In the genomic region with DNA sequence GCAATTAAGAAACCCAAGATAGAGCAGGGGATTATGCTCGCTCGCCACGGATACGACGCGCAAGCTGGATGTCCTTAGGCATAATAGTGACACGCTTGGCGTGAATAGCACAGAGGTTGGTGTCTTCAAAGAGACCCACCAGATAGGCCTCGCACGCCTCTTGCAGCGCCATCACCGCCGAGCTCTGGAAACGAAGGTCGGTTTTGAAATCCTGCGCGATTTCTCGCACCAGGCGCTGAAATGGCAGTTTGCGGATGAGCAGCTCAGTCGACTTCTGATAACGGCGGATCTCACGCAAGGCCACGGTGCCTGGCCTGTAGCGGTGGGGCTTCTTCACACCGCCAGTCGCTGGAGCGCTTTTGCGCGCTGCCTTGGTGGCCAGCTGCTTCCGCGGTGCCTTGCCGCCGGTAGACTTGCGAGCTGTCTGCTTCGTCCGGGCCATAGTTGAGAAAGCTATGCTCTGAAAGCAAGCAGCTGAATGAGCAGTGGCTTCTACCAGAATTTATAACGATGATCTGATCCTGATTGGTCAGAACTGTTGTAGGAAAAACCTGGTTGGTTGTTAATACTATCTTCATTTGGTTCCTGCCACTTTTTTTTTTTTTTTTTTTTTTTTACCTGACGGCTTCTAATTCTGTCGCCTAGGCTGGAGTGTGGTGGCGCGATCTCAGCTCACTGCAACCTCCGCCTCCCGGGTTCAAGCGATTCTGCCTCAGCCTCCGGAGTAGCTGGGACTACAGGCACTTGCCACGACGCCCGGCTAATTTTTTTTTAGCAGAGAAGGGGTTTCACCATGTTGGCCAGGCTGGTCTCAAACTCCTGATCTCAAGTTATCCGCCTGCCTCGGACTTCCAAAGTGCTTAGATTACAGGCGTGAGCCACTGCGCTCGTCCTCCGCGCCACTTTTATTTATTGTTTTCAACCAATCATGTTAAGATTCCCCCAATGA, we compare ENCODE assay signal across 1 cellular context.
TF ChIP-seq lines count a peak whose summit lies in the region.

No MANE protein-coding gene starts in this region.

TF ChIP-seq in K562, 482 proteins besides CTCF, POLR2A, EP300 and RAD21 (continued from another document and continues in another):
- TF ChIP-seq, protein P1, sequence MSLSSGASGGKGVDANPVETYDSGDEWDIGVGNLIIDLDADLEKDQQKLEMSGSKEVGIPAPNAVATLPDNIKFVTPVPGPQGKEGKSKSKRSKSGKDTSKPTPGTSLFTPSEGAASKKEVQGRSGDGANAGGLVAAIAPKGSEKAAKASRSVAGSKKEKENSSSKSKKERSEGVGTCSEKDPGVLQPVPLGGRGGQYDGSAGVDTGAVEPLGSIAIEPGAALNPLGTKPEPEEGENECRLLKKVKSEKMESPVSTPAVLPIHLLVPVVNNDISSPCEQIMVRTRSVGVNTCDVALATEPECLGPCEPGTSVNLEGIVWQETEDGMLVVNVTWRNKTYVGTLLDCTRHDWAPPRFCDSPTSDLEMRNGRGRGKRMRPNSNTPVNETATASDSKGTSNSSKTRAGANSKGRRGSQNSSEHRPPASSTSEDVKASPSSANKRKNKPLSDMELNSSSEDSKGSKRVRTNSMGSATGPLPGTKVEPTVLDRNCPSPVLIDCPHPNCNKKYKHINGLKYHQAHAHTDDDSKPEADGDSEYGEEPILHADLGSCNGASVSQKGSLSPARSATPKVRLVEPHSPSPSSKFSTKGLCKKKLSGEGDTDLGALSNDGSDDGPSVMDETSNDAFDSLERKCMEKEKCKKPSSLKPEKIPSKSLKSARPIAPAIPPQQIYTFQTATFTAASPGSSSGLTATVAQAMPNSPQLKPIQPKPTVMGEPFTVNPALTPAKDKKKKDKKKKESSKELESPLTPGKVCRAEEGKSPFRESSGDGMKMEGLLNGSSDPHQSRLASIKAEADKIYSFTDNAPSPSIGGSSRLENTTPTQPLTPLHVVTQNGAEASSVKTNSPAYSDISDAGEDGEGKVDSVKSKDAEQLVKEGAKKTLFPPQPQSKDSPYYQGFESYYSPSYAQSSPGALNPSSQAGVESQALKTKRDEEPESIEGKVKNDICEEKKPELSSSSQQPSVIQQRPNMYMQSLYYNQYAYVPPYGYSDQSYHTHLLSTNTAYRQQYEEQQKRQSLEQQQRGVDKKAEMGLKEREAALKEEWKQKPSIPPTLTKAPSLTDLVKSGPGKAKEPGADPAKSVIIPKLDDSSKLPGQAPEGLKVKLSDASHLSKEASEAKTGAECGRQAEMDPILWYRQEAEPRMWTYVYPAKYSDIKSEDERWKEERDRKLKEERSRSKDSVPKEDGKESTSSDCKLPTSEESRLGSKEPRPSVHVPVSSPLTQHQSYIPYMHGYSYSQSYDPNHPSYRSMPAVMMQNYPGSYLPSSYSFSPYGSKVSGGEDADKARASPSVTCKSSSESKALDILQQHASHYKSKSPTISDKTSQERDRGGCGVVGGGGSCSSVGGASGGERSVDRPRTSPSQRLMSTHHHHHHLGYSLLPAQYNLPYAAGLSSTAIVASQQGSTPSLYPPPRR (CRISPR knock-in tag; IDR thresholded peaks at IDR 0.05; ENCODE audit: borderline replicate concordance) = peak; percentile 90; the same call in 1 of the 2 replicates
- peak; percentile 37; the same call in 1 of the 2 replicates for TF ChIP-seq ZNF766 (CRISPR knock-in tag; conservative IDR thresholded peaks at IDR 0.05)
- TF ChIP-seq SMARCA5 (IDR thresholded peaks at IDR 0.05) = no peak
- peak; percentile 62; the same call in 1 of the 2 replicates for TF ChIP-seq SOX6 (IDR thresholded peaks at IDR 0.05)
- TF ChIP-seq PHB (CRISPR knock-in tag; IDR thresholded peaks at IDR 0.05) = no peak
- TF ChIP-seq THRAP3 (IDR thresholded peaks at IDR 0.05; ENCODE audit: borderline replicate concordance) = peak; percentile 97
- TF ChIP-seq ZNF324 (CRISPR knock-in tag; IDR thresholded peaks at IDR 0.05) = no peak
- TF ChIP-seq, protein P2, sequence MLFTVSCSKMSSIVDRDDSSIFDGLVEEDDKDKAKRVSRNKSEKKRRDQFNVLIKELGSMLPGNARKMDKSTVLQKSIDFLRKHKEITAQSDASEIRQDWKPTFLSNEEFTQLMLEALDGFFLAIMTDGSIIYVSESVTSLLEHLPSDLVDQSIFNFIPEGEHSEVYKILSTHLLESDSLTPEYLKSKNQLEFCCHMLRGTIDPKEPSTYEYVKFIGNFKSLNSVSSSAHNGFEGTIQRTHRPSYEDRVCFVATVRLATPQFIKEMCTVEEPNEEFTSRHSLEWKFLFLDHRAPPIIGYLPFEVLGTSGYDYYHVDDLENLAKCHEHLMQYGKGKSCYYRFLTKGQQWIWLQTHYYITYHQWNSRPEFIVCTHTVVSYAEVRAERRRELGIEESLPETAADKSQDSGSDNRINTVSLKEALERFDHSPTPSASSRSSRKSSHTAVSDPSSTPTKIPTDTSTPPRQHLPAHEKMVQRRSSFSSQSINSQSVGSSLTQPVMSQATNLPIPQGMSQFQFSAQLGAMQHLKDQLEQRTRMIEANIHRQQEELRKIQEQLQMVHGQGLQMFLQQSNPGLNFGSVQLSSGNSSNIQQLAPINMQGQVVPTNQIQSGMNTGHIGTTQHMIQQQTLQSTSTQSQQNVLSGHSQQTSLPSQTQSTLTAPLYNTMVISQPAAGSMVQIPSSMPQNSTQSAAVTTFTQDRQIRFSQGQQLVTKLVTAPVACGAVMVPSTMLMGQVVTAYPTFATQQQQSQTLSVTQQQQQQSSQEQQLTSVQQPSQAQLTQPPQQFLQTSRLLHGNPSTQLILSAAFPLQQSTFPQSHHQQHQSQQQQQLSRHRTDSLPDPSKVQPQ (CRISPR knock-in tag; IDR thresholded peaks at IDR 0.05; ENCODE audit: borderline replicate concordance) = no peak
- TF ChIP-seq EGR1 (conservative IDR thresholded peaks at IDR 0.05) = no peak
- TF ChIP-seq ZNF184 (CRISPR knock-in tag; IDR thresholded peaks at IDR 0.05) = no peak
- TF ChIP-seq TCF7L2 (IDR thresholded peaks at IDR 0.05; ENCODE audit: low read depth, low read length) = 0 out of 2 replicates have a peak, but pooled peaks have one; percentile 9
- TF ChIP-seq ZNF24 (IDR thresholded peaks at IDR 0.05) = peak; percentile 69
- TF ChIP-seq, protein P3, sequence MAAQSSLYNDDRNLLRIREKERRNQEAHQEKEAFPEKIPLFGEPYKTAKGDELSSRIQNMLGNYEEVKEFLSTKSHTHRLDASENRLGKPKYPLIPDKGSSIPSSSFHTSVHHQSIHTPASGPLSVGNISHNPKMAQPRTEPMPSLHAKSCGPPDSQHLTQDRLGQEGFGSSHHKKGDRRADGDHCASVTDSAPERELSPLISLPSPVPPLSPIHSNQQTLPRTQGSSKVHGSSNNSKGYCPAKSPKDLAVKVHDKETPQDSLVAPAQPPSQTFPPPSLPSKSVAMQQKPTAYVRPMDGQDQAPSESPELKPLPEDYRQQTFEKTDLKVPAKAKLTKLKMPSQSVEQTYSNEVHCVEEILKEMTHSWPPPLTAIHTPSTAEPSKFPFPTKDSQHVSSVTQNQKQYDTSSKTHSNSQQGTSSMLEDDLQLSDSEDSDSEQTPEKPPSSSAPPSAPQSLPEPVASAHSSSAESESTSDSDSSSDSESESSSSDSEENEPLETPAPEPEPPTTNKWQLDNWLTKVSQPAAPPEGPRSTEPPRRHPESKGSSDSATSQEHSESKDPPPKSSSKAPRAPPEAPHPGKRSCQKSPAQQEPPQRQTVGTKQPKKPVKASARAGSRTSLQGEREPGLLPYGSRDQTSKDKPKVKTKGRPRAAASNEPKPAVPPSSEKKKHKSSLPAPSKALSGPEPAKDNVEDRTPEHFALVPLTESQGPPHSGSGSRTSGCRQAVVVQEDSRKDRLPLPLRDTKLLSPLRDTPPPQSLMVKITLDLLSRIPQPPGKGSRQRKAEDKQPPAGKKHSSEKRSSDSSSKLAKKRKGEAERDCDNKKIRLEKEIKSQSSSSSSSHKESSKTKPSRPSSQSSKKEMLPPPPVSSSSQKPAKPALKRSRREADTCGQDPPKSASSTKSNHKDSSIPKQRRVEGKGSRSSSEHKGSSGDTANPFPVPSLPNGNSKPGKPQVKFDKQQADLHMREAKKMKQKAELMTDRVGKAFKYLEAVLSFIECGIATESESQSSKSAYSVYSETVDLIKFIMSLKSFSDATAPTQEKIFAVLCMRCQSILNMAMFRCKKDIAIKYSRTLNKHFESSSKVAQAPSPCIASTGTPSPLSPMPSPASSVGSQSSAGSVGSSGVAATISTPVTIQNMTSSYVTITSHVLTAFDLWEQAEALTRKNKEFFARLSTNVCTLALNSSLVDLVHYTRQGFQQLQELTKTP (IDR thresholded peaks at IDR 0.05; ENCODE audit: low read depth in 1 of 2, partially characterized antibody in 2 of 2) = peak in 1 of 2 experiments; percentile 78
- no peak for TF ChIP-seq CBX8 (IDR thresholded peaks at IDR 0.05; ENCODE audit: borderline replicate concordance, extremely low read depth, low read depth, low read length, poor library complexity, severe bottlenecking)
- 0 out of 2 replicates have a peak, but pooled peaks have one; percentile 40 for TF ChIP-seq ZNF3 (CRISPR knock-in tag; IDR thresholded peaks at IDR 0.05)
- no peak for TF ChIP-seq NFXL1 (CRISPR knock-in tag; IDR thresholded peaks at IDR 0.05)
- TF ChIP-seq, protein P4, sequence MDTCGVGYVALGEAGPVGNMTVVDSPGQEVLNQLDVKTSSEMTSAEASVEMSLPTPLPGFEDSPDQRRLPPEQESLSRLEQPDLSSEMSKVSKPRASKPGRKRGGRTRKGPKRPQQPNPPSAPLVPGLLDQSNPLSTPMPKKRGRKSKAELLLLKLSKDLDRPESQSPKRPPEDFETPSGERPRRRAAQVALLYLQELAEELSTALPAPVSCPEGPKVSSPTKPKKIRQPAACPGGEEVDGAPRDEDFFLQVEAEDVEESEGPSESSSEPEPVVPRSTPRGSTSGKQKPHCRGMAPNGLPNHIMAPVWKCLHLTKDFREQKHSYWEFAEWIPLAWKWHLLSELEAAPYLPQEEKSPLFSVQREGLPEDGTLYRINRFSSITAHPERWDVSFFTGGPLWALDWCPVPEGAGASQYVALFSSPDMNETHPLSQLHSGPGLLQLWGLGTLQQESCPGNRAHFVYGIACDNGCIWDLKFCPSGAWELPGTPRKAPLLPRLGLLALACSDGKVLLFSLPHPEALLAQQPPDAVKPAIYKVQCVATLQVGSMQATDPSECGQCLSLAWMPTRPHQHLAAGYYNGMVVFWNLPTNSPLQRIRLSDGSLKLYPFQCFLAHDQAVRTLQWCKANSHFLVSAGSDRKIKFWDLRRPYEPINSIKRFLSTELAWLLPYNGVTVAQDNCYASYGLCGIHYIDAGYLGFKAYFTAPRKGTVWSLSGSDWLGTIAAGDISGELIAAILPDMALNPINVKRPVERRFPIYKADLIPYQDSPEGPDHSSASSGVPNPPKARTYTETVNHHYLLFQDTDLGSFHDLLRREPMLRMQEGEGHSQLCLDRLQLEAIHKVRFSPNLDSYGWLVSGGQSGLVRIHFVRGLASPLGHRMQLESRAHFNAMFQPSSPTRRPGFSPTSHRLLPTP (IDR thresholded peaks at IDR 0.05; ENCODE audit: borderline replicate concordance, extremely low read depth, insufficient read length) = no peak
- 0 out of 2 replicates have a peak, but pooled peaks have one; percentile 28 for TF ChIP-seq SMARCC2 (IDR thresholded peaks at IDR 0.05; ENCODE audit: low read depth)
- TF ChIP-seq, protein P5, sequence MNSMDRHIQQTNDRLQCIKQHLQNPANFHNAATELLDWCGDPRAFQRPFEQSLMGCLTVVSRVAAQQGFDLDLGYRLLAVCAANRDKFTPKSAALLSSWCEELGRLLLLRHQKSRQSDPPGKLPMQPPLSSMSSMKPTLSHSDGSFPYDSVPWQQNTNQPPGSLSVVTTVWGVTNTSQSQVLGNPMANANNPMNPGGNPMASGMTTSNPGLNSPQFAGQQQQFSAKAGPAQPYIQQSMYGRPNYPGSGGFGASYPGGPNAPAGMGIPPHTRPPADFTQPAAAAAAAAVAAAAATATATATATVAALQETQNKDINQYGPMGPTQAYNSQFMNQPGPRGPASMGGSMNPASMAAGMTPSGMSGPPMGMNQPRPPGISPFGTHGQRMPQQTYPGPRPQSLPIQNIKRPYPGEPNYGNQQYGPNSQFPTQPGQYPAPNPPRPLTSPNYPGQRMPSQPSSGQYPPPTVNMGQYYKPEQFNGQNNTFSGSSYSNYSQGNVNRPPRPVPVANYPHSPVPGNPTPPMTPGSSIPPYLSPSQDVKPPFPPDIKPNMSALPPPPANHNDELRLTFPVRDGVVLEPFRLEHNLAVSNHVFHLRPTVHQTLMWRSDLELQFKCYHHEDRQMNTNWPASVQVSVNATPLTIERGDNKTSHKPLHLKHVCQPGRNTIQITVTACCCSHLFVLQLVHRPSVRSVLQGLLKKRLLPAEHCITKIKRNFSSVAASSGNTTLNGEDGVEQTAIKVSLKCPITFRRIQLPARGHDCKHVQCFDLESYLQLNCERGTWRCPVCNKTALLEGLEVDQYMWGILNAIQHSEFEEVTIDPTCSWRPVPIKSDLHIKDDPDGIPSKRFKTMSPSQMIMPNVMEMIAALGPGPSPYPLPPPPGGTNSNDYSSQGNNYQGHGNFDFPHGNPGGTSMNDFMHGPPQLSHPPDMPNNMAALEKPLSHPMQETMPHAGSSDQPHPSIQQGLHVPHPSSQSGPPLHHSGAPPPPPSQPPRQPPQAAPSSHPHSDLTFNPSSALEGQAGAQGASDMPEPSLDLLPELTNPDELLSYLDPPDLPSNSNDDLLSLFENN (IDR thresholded peaks at IDR 0.05; ENCODE audit: low read depth in 2 of 2, low read length in 2 of 2) = peak in 1 of 2 experiments; percentile 48; a peak in 1 of 4 replicates
- TF ChIP-seq ZBTB1 (CRISPR knock-in tag; IDR thresholded peaks at IDR 0.05; ENCODE audit: borderline replicate concordance, low read depth) = peak; percentile 49; the same call in 1 of the 2 replicates
- TF ChIP-seq, protein P6, sequence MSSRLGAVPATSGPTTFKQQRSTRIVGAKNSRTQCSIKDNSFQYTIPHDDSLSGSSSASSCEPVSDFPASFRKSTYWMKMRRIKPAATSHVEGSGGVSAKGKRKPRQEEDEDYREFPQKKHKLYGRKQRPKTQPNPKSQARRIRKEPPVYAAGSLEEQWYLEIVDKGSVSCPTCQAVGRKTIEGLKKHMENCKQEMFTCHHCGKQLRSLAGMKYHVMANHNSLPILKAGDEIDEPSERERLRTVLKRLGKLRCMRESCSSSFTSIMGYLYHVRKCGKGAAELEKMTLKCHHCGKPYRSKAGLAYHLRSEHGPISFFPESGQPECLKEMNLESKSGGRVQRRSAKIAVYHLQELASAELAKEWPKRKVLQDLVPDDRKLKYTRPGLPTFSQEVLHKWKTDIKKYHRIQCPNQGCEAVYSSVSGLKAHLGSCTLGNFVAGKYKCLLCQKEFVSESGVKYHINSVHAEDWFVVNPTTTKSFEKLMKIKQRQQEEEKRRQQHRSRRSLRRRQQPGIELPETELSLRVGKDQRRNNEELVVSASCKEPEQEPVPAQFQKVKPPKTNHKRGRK (tag; IDR thresholded peaks at IDR 0.05) = no peak
- peak; percentile 2 to 51; a peak in 1 of 4 replicates for TF ChIP-seq MAZ (CRISPR knock-in tag; conservative IDR thresholded peaks at IDR 0.05 in 1 of 2, IDR thresholded peaks at IDR 0.05 in 1 of 2)
- TF ChIP-seq LCOR (CRISPR knock-in tag; IDR thresholded peaks at IDR 0.05) = peak; percentile 78
- no peak for TF ChIP-seq ZNF707 (CRISPR knock-in tag; conservative IDR thresholded peaks at IDR 0.05)
- TF ChIP-seq HNRNPH1 (optimal IDR thresholded peaks at IDR 0.05; ENCODE audit: low read depth, low read length) = no peak
